ENCODE assay signal across 1 cellular context in the genomic region with DNA sequence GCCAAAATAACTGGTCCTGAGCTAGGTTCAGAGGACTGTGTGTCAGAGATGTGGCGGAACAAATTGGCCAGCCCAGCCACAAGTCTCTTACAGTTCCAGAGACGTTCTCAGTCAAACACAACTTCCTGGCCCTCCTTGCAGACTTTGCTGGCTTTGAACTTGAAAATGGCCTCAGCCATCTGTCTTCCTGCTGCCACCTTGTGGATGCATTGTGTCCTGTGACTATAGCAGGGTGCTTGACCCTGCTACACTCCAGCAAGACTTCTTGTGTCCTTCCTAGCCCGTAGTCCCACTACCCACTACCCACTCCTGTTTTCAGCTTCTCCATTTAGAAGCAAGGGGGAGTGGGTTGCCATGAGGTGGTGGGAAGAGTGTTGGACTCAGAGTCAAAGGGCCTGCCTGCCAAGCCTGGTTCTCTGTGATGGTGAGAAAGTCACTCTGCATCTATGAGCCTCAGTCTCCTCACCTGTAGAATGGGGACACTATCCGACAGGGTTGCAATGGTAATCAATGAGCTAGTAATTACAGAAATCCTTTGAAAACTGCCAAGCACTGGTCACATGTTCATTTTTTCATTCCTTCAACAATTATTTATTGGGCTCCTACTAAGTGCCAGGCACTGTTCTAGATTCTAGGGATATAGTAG.
TF ChIP-seq lines count a peak whose summit lies in the region.

No MANE protein-coding gene starts in this region.

TF ChIP-seq in GM23338, 12 proteins besides CTCF, POLR2A, EP300 and RAD21 (continued from another document):
- TF ChIP-seq, protein P1, sequence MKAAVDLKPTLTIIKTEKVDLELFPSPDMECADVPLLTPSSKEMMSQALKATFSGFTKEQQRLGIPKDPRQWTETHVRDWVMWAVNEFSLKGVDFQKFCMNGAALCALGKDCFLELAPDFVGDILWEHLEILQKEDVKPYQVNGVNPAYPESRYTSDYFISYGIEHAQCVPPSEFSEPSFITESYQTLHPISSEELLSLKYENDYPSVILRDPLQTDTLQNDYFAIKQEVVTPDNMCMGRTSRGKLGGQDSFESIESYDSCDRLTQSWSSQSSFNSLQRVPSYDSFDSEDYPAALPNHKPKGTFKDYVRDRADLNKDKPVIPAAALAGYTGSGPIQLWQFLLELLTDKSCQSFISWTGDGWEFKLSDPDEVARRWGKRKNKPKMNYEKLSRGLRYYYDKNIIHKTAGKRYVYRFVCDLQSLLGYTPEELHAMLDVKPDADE (IDR thresholded peaks at IDR 0.05) = no peak
- no peak for TF ChIP-seq EZH2phosphoT487 (IDR thresholded peaks at IDR 0.05; ENCODE audit: unreplicated experiment)
- TF ChIP-seq NANOG (IDR thresholded peaks at IDR 0.05; ENCODE audit: borderline replicate concordance) = no peak
- TF ChIP-seq STAT1 (IDR thresholded peaks at IDR 0.05; ENCODE audit: unreplicated experiment) = no peak
